Comparison of ENCODE assay signal across 17 cellular contexts in the genomic region with DNA sequence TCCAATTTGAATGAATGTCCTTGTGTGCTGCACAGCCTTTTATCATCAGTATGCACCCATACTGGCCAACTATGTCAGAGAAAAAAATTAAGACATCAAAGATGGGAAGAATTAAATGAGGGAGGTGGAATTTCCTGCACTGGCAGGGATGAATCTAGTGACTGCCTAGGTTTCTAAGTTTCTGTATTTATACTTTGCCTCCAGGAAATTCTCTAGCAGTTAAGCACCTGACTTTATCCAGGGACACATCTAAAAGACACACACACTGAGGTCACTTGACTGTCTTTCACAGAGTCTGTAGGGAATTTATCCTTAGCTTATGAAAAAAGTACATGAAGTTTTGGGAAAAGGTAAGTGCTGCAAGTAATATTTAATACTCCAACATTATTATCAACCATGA.
DNase-seq lines count a peak whose midpoint lies in the region; ATAC-seq and TF ChIP-seq lines count a peak whose summit lies in the region.
"Had no signal": no experiment of that assay in that cellular context is flagged by ENCODE, and none has a peak within 500 bp of the region (broad histone marks: within the 10 kb centered on the region; RNA-seq: fewer than 3 reads in every experiment).

No MANE protein-coding gene starts in this region.

- H3K27me3 ChIP-seq in mammary epithelial cell (ENCODE audit: insufficient read depth, low read length): no peaks in the 10 kb centered on the region
- no peaks in the 10 kb centered on the region for H3K27me3 ChIP-seq in OCI-LY3 (ENCODE audit: low read depth, low read length)

- DNase-seq in mammary epithelial cell (peak; percentile 27), MCF 10A (ENCODE audit: unreplicated experiment) (no peak), epithelial cell of esophagus (ENCODE audit: low read depth) (peak; percentile 19), Kasumi-1 (lab: John Stamatoyannopoulos, UW) (no peak), ureter (ENCODE audit: low spot score) (no peak), activated T-cell treated with anti-CD3 and anti-CD28 coated beads for 4 hours (no peak)
- DNase-seq: 8988T; C1 segment of cervical spinal cord; Calu3; CD4-positive, alpha-beta T cell; DMS79; H9 had no signal

- no peak overlapping the region for H3K4me3 Mint-ChIP-seq in MCF 10A (ENCODE audit: unreplicated experiment)
- H3K4me3 Mint-ChIP-seq: B cell; CD4-positive, alpha-beta T cell; GM23338; H9 had no signal

- H3K27me3 Mint-ChIP-seq in MCF 10A (ENCODE audit: insufficient read depth, unreplicated experiment): no peaks in the 10 kb centered on the region
- H3K27me3 Mint-ChIP-seq: B cell; CD4-positive, alpha-beta T cell had no signal

- H3K36me3 ChIP-seq in mammary epithelial cell (ENCODE audit: insufficient read depth, low read length) (no peaks in the 10 kb centered on the region), OCI-LY3 (replicated peaks; ENCODE audit: low read depth, low read length) (peaks cover 41% of the 10 kb centered on the region)

- POLR2A ChIA-PET in MCF 10A (lab: Yijun Ruan, JAX): interaction anchor here (0.6 to 1.0 kb wide), 2 partner anchors 80 to 317 kb away, joined by 3 read pairs; no protein-coding TSS in a partner anchor

- TF ChIP-seq CTCF in mammary epithelial cell (conservative IDR thresholded peaks at IDR 0.05 in 1 of 2, IDR thresholded peaks at IDR 0.05 in 1 of 2; ENCODE audit: extremely low read depth in 1 of 2, insufficient read depth in 1 of 2, low read depth in 1 of 2, low read length in 2 of 2) (no peak), MCF 10A (IDR thresholded peaks at IDR 0.05; ENCODE audit: unreplicated experiment) (no peak), OCI-LY3 (IDR thresholded peaks at IDR 0.05; ENCODE audit: low read depth, low read length) (no peak), epithelial cell of esophagus (IDR thresholded peaks at IDR 0.05; ENCODE audit: insufficient read depth, low read depth, low read length, missing control alignments) (no peak)

- in situ Hi-C loops in mammary epithelial cell (cut with MboI; ENCODE audit: low sequenced_read_pairs in 2 of 2): no loop called here

- intact Hi-C loops in mammary epithelial cell (cut with micrococcal nuclease): no loop called here
- intact Hi-C loops in MCF 10A (cut with micrococcal nuclease): no loop called here

- ATAC-seq in HG03135 (IDR thresholded peaks at IDR 0.05; ENCODE audit: unreplicated experiment): no peak
- ATAC-seq: GM23338 had no signal

- CTCF ChIA-PET in mammary epithelial cell (lab: Charles Lee; ENCODE audit: low non-redundant PET) (no interaction called here), MCF 10A (lab: Yijun Ruan, JAX) (interaction anchor here (0.5 to 0.6 kb wide), 2 partner anchors 20 to 27 kb away, joined by 4 to 5 read pairs; no protein-coding TSS in a partner anchor)

- H3K9me3 ChIP-seq in mammary epithelial cell (replicated peaks; ENCODE audit: insufficient read depth, low read length) (no peaks in the 10 kb centered on the region), OCI-LY3 (ENCODE audit: insufficient read depth, low read length) (peaks cover 31% of the 10 kb centered on the region)

- no peaks in the 10 kb centered on the region for H3K79me2 ChIP-seq in mammary epithelial cell (ENCODE audit: insufficient read depth, low read length)
- H3K79me2 ChIP-seq in OCI-LY3 (ENCODE audit: low read length): no peaks in the 10 kb centered on the region

- H3K4me1 ChIP-seq in mammary epithelial cell (ENCODE audit: insufficient read depth, low read length) (peaks cover 3% of the 10 kb centered on the region), OCI-LY3 (ENCODE audit: low read length) (peaks cover 52% of the 10 kb centered on the region)

- H3K4me2 ChIP-seq in mammary epithelial cell (ENCODE audit: insufficient read depth, low read depth, low read length): no peak overlapping the region
- H3K4me2 ChIP-seq in OCI-LY3 (ENCODE audit: low read length): peak overlapping the region; percentile 68
- H3K4me2 ChIP-seq: GM23338 had no signal

- H3K27ac Mint-ChIP-seq in MCF 10A (ENCODE audit: low read depth, unreplicated experiment): no peak overlapping the region
- H3K27ac Mint-ChIP-seq: B cell; CD4-positive, alpha-beta T cell; GM23338 had no signal

- H3K36me3 Mint-ChIP-seq in MCF 10A (ENCODE audit: insufficient read depth, unreplicated experiment): no peaks in the 10 kb centered on the region

- no peak overlapping the region for H2AFZ ChIP-seq in mammary epithelial cell (ENCODE audit: low read depth, low read length)
- H2AFZ ChIP-seq in OCI-LY3 (ENCODE audit: low read depth, low read length): no peak overlapping the region
- H2AFZ ChIP-seq: GM23338 had no signal

- H4K20me1 ChIP-seq in mammary epithelial cell (ENCODE audit: insufficient read depth, low read length) (no peaks in the 10 kb centered on the region), OCI-LY3 (ENCODE audit: insufficient read depth, low read length) (no peaks in the 10 kb centered on the region)

- BruUV-seq in mammary epithelial cell (replicated peaks; lab: Mats Ljungman, UMichigan) (no TSS peak), MCF 10A (replicated peaks; lab: Mats Ljungman, UMichigan) (no TSS peak)

- H3K9ac ChIP-seq in mammary epithelial cell (ENCODE audit: insufficient read depth, low read length) (no peak overlapping the region), OCI-LY3 (ENCODE audit: low read length) (peak overlapping the region; percentile 59; the same call in 1 of the 2 replicates)

- H3K27ac ChIP-seq in mammary epithelial cell (ENCODE audit: insufficient read depth, low read depth, low read length): no peak overlapping the region
- peak overlapping the region; percentile 91 for H3K27ac ChIP-seq in OCI-LY3 (ENCODE audit: low read length)

- no peaks in the 10 kb centered on the region for H3K9me3 Mint-ChIP-seq in MCF 10A (ENCODE audit: unreplicated experiment)
- H3K9me3 Mint-ChIP-seq: CD4-positive, alpha-beta T cell; GM23338 had no signal

- dilution Hi-C loops in mammary epithelial cell (cut with HindIII; ENCODE audit: low sequenced_read_pairs): no loop called here

- H3K4me3 ChIP-seq in mammary epithelial cell (replicated peaks in 1 of 3; ENCODE audit: insufficient read depth in 1 of 3, low read depth in 2 of 3, low read length in 3 of 3): no peak overlapping the region
- peak overlapping the region; percentile 44 for H3K4me3 ChIP-seq in OCI-LY3 (ENCODE audit: low read length)
- no peak overlapping the region for H3K4me3 ChIP-seq in epithelial cell of esophagus (ENCODE audit: low read length)
- H3K4me3 ChIP-seq: GM12878, GM23338 had no signal

- H3K4me1 Mint-ChIP-seq in MCF 10A (ENCODE audit: insufficient read depth, unreplicated experiment): peaks cover 18% of the 10 kb centered on the region
- H3K4me1 Mint-ChIP-seq: B cell had no signal

Comparison
In these comparisons a context has a peak if more than half of its experiments do, and no peak if none do; other contexts are left out.
1. DNase-seq: peak in mammary epithelial cell (single experiment) and epithelial cell of esophagus (single experiment); none in MCF 10A (single experiment), Kasumi-1 (0 of 2), ureter (single experiment) and activated T-cell treated with anti-CD3 and anti-CD28 coated beads for 4 hours (single experiment).